Comparison of ENCODE assay signal across 15 cellular contexts in the genomic region with DNA sequence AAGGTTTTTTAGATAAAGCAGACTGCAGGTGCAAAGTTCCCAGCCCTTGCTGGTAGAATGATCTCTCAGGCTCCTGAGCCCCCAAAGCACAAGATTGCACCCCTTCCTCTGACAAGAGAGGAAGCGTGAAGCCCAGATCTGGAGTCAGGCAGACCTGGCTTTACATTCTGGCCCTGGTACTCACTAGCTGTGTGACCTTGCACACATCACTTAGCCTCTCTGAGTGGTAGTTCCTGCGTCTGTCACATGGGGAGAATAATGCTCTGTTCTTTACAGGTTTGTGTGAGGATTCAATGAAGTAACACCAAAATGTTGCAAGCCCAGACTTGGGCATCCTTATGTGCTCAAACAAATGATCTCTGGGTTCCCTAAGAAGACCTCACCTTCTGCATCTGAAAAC.
DNase-seq lines count a peak whose midpoint lies in the region; ATAC-seq and TF ChIP-seq lines count a peak whose summit lies in the region.
"Had no signal": no experiment of that assay in that cellular context is flagged by ENCODE, and none has a peak within 500 bp of the region (broad histone marks: within the 10 kb centered on the region; RNA-seq: fewer than 3 reads in every experiment).

No MANE protein-coding gene starts in this region.

- peak overlapping the region; percentile 22 for H3K4me3 Mint-ChIP-seq in natural killer cell
- no peak overlapping the region for H3K4me3 Mint-ChIP-seq in natural killer cell treated with Interleukin-12 subunit alpha and Interleukin-12 subunit beta and Interleukin-15 and Interleukin-18, amount 100 ng/mL, for 72 hours

- no peak for ATAC-seq in natural killer cell
- ATAC-seq in natural killer cell treated with Interleukin-12 subunit alpha and Interleukin-12 subunit beta and Interleukin-15 and Interleukin-18, amount 100 ng/mL, for 72 hours, result no peak
- ATAC-seq in aorta (ENCODE audit: low FRiP score), result no peak
- no peak for ATAC-seq in HG02840 (IDR thresholded peaks at IDR 0.05; ENCODE audit: low FRiP score, unreplicated experiment)
- ATAC-seq in GM21423 (IDR thresholded peaks at IDR 0.05; ENCODE audit: unreplicated experiment), result no peak

- H3K4me3 ChIP-seq in esophagus muscularis mucosa, result peak overlapping the region in 3 of 4 donors; percentile 57 to 76 (median 61)
- no peak overlapping the region for H3K4me3 ChIP-seq in osteoblast (ENCODE audit: insufficient read depth, low read length)
- H3K4me3 ChIP-seq in aorta (ENCODE audit: low read length in 2 of 2), result no peak overlapping the region

- no peaks in the 10 kb centered on the region for H4K20me1 ChIP-seq in osteoblast (ENCODE audit: insufficient read depth, low read length)

- H3K27ac ChIP-seq in esophagus muscularis mucosa (replicated peaks in 1 of 4) (peak overlapping the region; percentile 91 to 96 (median 94)), osteoblast (ENCODE audit: low read depth, low read length) (peak overlapping the region; percentile 46), aorta (ENCODE audit: low read depth in 1 of 2, low read length in 2 of 2) (peak overlapping the region; percentile 96 to 98)

- no peaks in the 10 kb centered on the region for H3K36me3 Mint-ChIP-seq in natural killer cell
- H3K36me3 Mint-ChIP-seq in natural killer cell treated with Interleukin-12 subunit alpha and Interleukin-12 subunit beta and Interleukin-15 and Interleukin-18, amount 100 ng/mL, for 72 hours, result no peaks in the 10 kb centered on the region
- H3K36me3 Mint-ChIP-seq: activated naive CD4-positive, alpha-beta T cell treated with anti-CD3 and anti-CD28 coated beads, Interleukin-2, amount 50 U/mL, for 24 hours had no signal

- H3K4me1 ChIP-seq in esophagus muscularis mucosa (peaks cover 27 to 54% (median 33%) of the 10 kb centered on the region in 4 donors), osteoblast (ENCODE audit: insufficient read depth, low read length) (peaks cover 41% of the 10 kb centered on the region), aorta (ENCODE audit: control insufficient read depth in 1 of 2, insufficient read depth in 2 of 2, low read length in 2 of 2) (no peaks in the 10 kb centered on the region)

- no peak for TF ChIP-seq CTCF in natural killer cell (IDR thresholded peaks at IDR 0.05)
- TF ChIP-seq CTCF in esophagus muscularis mucosa (IDR thresholded peaks at IDR 0.05), result no peak
- no peak for TF ChIP-seq CTCF in osteoblast (IDR thresholded peaks at IDR 0.05; ENCODE audit: extremely low read depth, low read depth, low read length)

- TF ChIP-seq POLR2A in esophagus muscularis mucosa (IDR thresholded peaks at IDR 0.05; ENCODE audit: low read depth), result no peak

- no peak overlapping the region for H2AFZ ChIP-seq in osteoblast (ENCODE audit: low read length)

- peak overlapping the region; percentile 64 for H3K4me2 ChIP-seq in osteoblast (ENCODE audit: insufficient read depth, low read length)

- H3K27me3 ChIP-seq in esophagus muscularis mucosa, result no peaks in the 10 kb centered on the region
- H3K27me3 ChIP-seq in osteoblast (ENCODE audit: insufficient read depth, low read length), result no peaks in the 10 kb centered on the region
- no peaks in the 10 kb centered on the region for H3K27me3 ChIP-seq in aorta (ENCODE audit: control insufficient read depth in 1 of 2, insufficient read depth in 2 of 2, low read length in 1 of 2)
- H3K27me3 ChIP-seq: neutrophil had no signal

- peaks cover 0 to 12% of the 10 kb centered on the region in 2 donors for H3K4me1 Mint-ChIP-seq in natural killer cell
- no peaks in the 10 kb centered on the region for H3K4me1 Mint-ChIP-seq in natural killer cell treated with Interleukin-12 subunit alpha and Interleukin-12 subunit beta and Interleukin-15 and Interleukin-18, amount 100 ng/mL, for 72 hours (ENCODE audit: low read depth in 2 of 2)

- H3K9me3 Mint-ChIP-seq in natural killer cell, result no peaks in the 10 kb centered on the region
- H3K9me3 Mint-ChIP-seq in natural killer cell treated with Interleukin-12 subunit alpha and Interleukin-12 subunit beta and Interleukin-15 and Interleukin-18, amount 100 ng/mL, for 72 hours, result no peaks in the 10 kb centered on the region
- H3K9me3 Mint-ChIP-seq: activated naive CD4-positive, alpha-beta T cell treated with anti-CD3 and anti-CD28 coated beads, Interleukin-2, amount 50 U/mL, for 24 hours; dendritic cell treated with granulocyte-macrophage colony-stimulating factor and Interleukin-4, amounts not matched to agents 40 ng/mL and 50 ng/mL, for 4 days had no signal

- TF ChIP-seq EP300 in esophagus muscularis mucosa (IDR thresholded peaks at IDR 0.05), result no peak

- H3K79me2 ChIP-seq in osteoblast (ENCODE audit: insufficient read depth, low read length), result peaks cover 48% of the 10 kb centered on the region

- H3K9me3 ChIP-seq in esophagus muscularis mucosa (no peaks in the 10 kb centered on the region), osteoblast (ENCODE audit: low read depth, low read length) (no peaks in the 10 kb centered on the region), aorta (ENCODE audit: control insufficient read depth, low read length) (no peaks in the 10 kb centered on the region)
- H3K9me3 ChIP-seq: neutrophil had no signal

- WGBS in esophagus muscularis mucosa, result 95% methylated on average over 2 of the region's 2 CpGs
- 0 to 77% methylated on average over 2 of the region's 2 CpGs for WGBS in aorta, 2 donors

- intact Hi-C loops in natural killer cell (cut with micrococcal nuclease), result no loop called here
- intact Hi-C loops in esophagus muscularis mucosa (cut with DNase I), result loop anchor here (5.0 kb wide), 1 partner anchor 41 kb away; no protein-coding TSS in a partner anchor
- intact Hi-C loops in aorta (cut with DNase I), result loop anchor here in 1 of 2 donors (2.0 to 5.0 kb wide), 2 partner anchors 41 to 141 kb away; a partner anchor contains a TSS

- H3K36me3 ChIP-seq in esophagus muscularis mucosa, result no peaks in the 10 kb centered on the region
- H3K36me3 ChIP-seq in osteoblast (ENCODE audit: insufficient read depth, low read length), result peaks cover 10% of the 10 kb centered on the region
- H3K36me3 ChIP-seq in aorta (ENCODE audit: control insufficient read depth in 1 of 2, insufficient read depth in 2 of 2, low read length in 1 of 2), result no peaks in the 10 kb centered on the region
- H3K36me3 ChIP-seq: neutrophil had no signal

- DNase-seq in natural killer cell, result no peak
- DNase-seq in natural killer cell treated with Interleukin-12 subunit alpha and Interleukin-12 subunit beta and Interleukin-15 and Interleukin-18, amount 100 ng/mL, for 72 hours (ENCODE audit: low spot score), result no peak
- DNase-seq in esophagus muscularis mucosa (ENCODE audit: extremely low spot score), result no peak
- DNase-seq in osteoblast (ENCODE audit: insufficient read length, low spot score, missing footprints), result peak; percentile 84
- peak in 1 of 2 donors; percentile 8 for DNase-seq in aorta
- no peak for DNase-seq in DMS 273 (lab: John Stamatoyannopoulos, UW; ENCODE audit: unreplicated experiment)
- DNase-seq: DND-41, NCI-H187, NCI-H748 treated with DMSO at 0.1 percent for 48 hours, SHP77 treated with DMSO at 0.1 percent for 48 hours had no signal

- no peak overlapping the region for H3K27ac Mint-ChIP-seq in natural killer cell
- H3K27ac Mint-ChIP-seq in natural killer cell treated with Interleukin-12 subunit alpha and Interleukin-12 subunit beta and Interleukin-15 and Interleukin-18, amount 100 ng/mL, for 72 hours, result no peak overlapping the region
- H3K27ac Mint-ChIP-seq: activated naive CD4-positive, alpha-beta T cell treated with anti-CD3 and anti-CD28 coated beads, Interleukin-2, amount 50 U/mL, for 24 hours had no signal

- peaks cover 41 to 44% of the 10 kb centered on the region in 2 donors for H3K27me3 Mint-ChIP-seq in natural killer cell (ENCODE audit: low read depth in 2 of 2)
- peaks cover 29 to 31% of the 10 kb centered on the region in 2 donors for H3K27me3 Mint-ChIP-seq in natural killer cell treated with Interleukin-12 subunit alpha and Interleukin-12 subunit beta and Interleukin-15 and Interleukin-18, amount 100 ng/mL, for 72 hours

Comparison
In these comparisons a context has a peak if more than half of its experiments do, and no peak if none do; other contexts are left out.
1. H3K27ac ChIP-seq: peak in every context shown above with its lines; median percentile 97 in aorta; 94 in esophagus muscularis mucosa; 46 in osteoblast.
2. H3K4me3 ChIP-seq: peak in esophagus muscularis mucosa (3 of 4); none in osteoblast (single experiment) and aorta (0 of 2).